ENCODE assay signal across 8 cellular contexts in genomic region chr1:29180497-29181412, GRCh38. TPM values are rescaled to one million over a fixed set of nuclear protein-coding genes. Genes with fewer than 3 reads are reported as not detected.
DNase-seq lines count a peak whose midpoint lies in the region; ATAC-seq lines count a peak whose summit lies in the region.

No MANE protein-coding gene starts in this region.

- DNase-seq in DMS 273 (lab: John Stamatoyannopoulos, UW; ENCODE audit: unreplicated experiment) (peak; percentile 75), DMS 273 treated with DMSO at 0.1 percent for 48 hours (lab: John Stamatoyannopoulos, UW) (no peak), HPDE6-E6E7 (ENCODE audit: extremely low spot score) (peak; percentile 41), cardiac septum (ENCODE audit: low spot score) (peak; percentile 78), sciatic nerve (ENCODE audit: low spot score) (no peak)
- DNase-seq in activated CD4-positive, CD25-positive, alpha-beta regulatory T cell (lab: John Stamatoyannopoulos, UW) = no peak

- peak overlapping the region; percentile 93 for H3K4me3 Mint-ChIP-seq in activated T-helper 17 cell treated with anti-CD3 and anti-CD28 coated beads, Interleukin-2, amount 50 U/mL, for 72 hours

- ATAC-seq in activated T-helper 17 cell treated with anti-CD3 and anti-CD28 coated beads, Interleukin-2, amount 50 U/mL, for 72 hours (replicated peaks) = peak; percentile 3
- peak; percentile 18 for ATAC-seq in sciatic nerve
- no peak for ATAC-seq in activated CD4-positive, CD25-positive, alpha-beta regulatory T cell treated with anti-CD3 and anti-CD28 coated beads, Interleukin-2, amount 50 U/mL, for 24 hours

- intact Hi-C loops in cardiac septum (cut with DNase I) (loop anchor here (2.0 to 10.0 kb wide), 5 partner anchors 56 to 538 kb away; partner anchors contain the start of genes TAF12 and YTHDF2), sciatic nerve (cut with DNase I) (loop anchor here (10.0 kb wide), 1 partner anchor 56 kb away; the partner anchor contains the start of gene TMEM200B)

- no peaks in the 10 kb centered on the region for H3K27me3 Mint-ChIP-seq in activated T-helper 17 cell treated with anti-CD3 and anti-CD28 coated beads, Interleukin-2, amount 50 U/mL, for 72 hours

- no peaks in the 10 kb centered on the region for H3K9me3 Mint-ChIP-seq in activated T-helper 17 cell treated with anti-CD3 and anti-CD28 coated beads, Interleukin-2, amount 50 U/mL, for 72 hours

- peaks cover 35% of the 10 kb centered on the region for H3K4me1 Mint-ChIP-seq in activated T-helper 17 cell treated with anti-CD3 and anti-CD28 coated beads, Interleukin-2, amount 50 U/mL, for 72 hours

- peak overlapping the region; percentile 94 for H3K27ac Mint-ChIP-seq in activated T-helper 17 cell treated with anti-CD3 and anti-CD28 coated beads, Interleukin-2, amount 50 U/mL, for 72 hours

- peaks cover 55% of the 10 kb centered on the region for H3K36me3 Mint-ChIP-seq in activated T-helper 17 cell treated with anti-CD3 and anti-CD28 coated beads, Interleukin-2, amount 50 U/mL, for 72 hours (ENCODE audit: low read depth)

RNA-seq across cellular contexts. Expression of gene SRSF4, which starts 0.9 kb away (rescaled TPM):
- total RNA-seq in activated T-helper 17 cell treated with anti-CD3 and anti-CD28 coated beads, Interleukin-2, amount 50 U/mL, for 72 hours = 100 to 1,000 TPM; 118 to 125 TPM
- 54.8 TPM for total RNA-seq in cardiac septum
- total RNA-seq in sciatic nerve = 95.0 TPM

RNA-seq across cellular contexts. Expression of gene MECR, which starts 50.0 kb away (rescaled TPM):
- 10 to 100 TPM; 21.0 to 38.3 TPM for total RNA-seq in activated T-helper 17 cell treated with anti-CD3 and anti-CD28 coated beads, Interleukin-2, amount 50 U/mL, for 72 hours
- total RNA-seq in cardiac septum = 29.9 TPM
- total RNA-seq in sciatic nerve = 22.6 TPM

RNA-seq across cellular contexts. Expression of gene PTPRU, which starts 55.6 kb away (rescaled TPM):
- total RNA-seq in activated T-helper 17 cell treated with anti-CD3 and anti-CD28 coated beads, Interleukin-2, amount 50 U/mL, for 72 hours = 1 to 10 TPM in 1 of 2 donors, under 1 TPM in 1; 0.99 to 2.1 TPM
- total RNA-seq in cardiac septum (6.6 TPM), sciatic nerve (83.9 TPM)

RNA-seq across cellular contexts. Expression of gene TMEM200B, which starts 57.1 kb away (rescaled TPM):
- total RNA-seq in activated T-helper 17 cell treated with anti-CD3 and anti-CD28 coated beads, Interleukin-2, amount 50 U/mL, for 72 hours = 1 to 10 TPM in 1 of 2 donors, not detected in 1; 1.1 TPM
- total RNA-seq in cardiac septum (2.1 TPM), sciatic nerve (24.6 TPM)

Comparison
In these comparisons a context has a peak if more than half of its experiments do, and no peak if none do; other contexts are left out.
1. DNase-seq: peak in DMS 273 (single experiment), HPDE6-E6E7 (single experiment) and cardiac septum (single experiment); none in DMS 273 treated with DMSO at 0.1 percent for 48 hours (single experiment), sciatic nerve (single experiment) and activated CD4-positive, CD25-positive, alpha-beta regulatory T cell (0 of 4).
2. ATAC-seq: peak in activated T-helper 17 cell treated with anti-CD3 and anti-CD28 coated beads, Interleukin-2, amount 50 U/mL, for 72 hours (single experiment) and sciatic nerve (single experiment); none in activated CD4-positive, CD25-positive, alpha-beta regulatory T cell treated with anti-CD3 and anti-CD28 coated beads, Interleukin-2, amount 50 U/mL, for 24 hours (0 of 2).
3. RNA of gene PTPRU, which starts 55.6 kb away (total RNA-seq): 83.9 TPM in sciatic nerve (single experiment); 6.6 TPM in cardiac septum (single experiment) and 0.99 to 2.1 TPM in activated T-helper 17 cell treated with anti-CD3 and anti-CD28 coated beads, Interleukin-2, amount 50 U/mL, for 72 hours; every median in the first group is over 10 times any median in the second.